In the genomic region with DNA sequence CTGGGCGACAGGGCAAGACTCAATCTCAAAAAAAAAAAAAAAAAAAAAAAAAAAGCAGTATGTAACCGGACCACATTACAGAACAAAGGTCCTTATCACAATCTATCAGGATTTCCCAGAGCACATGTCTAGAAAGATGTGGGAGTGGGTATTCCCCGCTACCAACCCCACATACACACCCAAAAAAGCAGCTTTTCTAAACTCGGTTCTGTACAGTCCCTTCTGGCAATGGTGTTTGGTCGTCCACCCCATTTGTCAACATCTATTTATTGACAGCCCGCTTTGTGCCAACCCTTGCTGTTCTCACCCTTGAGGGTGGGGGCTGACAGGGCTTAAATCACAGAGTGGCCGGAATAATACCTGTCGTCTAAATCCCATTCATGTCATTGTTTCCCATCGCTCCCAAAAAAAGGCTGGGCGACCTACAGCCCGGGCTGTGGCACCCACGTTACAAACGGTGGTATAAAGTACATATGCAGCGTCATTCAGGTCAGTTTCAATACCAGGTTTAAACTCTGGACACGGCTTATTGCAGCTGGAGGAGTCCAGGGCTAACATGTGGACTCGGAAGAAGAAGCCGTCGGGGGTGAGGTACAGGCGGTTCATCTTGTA, we compare ENCODE assay signal across 8 cellular contexts. TPM values are rescaled to one million over a fixed set of nuclear protein-coding genes. Genes with fewer than 3 reads are reported as not detected.
DNase-seq lines count a peak whose midpoint lies in the region; TF ChIP-seq lines count a peak whose summit lies in the region.

No MANE protein-coding gene starts in this region.

- peaks cover 19% of the 10 kb centered on the region for H3K27me3 Mint-ChIP-seq in T-helper 2 cell treated with Interferon-gamma antibody and Interleukin-4, amounts not matched to agents 5 μg/mL and 100 μg/mL, for 36 hours (ENCODE audit: low read depth)
- peaks cover 11% of the 10 kb centered on the region for H3K27me3 Mint-ChIP-seq in nephron (ENCODE audit: low read depth)

- peak overlapping the region; percentile 86 for H3K4me3 ChIP-seq in ectodermal cell (ENCODE audit: insufficient read depth, low read depth, low read length)

- H3K4me1 ChIP-seq in ectodermal cell (ENCODE audit: control insufficient read depth, insufficient read depth, low read length) = peaks cover 3% of the 10 kb centered on the region

- H3K27me3 ChIP-seq in ectodermal cell (ENCODE audit: control insufficient read depth, insufficient read depth, low read length, poor library complexity, severe bottlenecking) = peaks cover 31% of the 10 kb centered on the region

- no peaks in the 10 kb centered on the region for H3K9me3 Mint-ChIP-seq in T-helper 2 cell treated with Interferon-gamma antibody and Interleukin-4, amounts not matched to agents 5 μg/mL and 100 μg/mL, for 36 hours
- no peaks in the 10 kb centered on the region for H3K9me3 Mint-ChIP-seq in nephron

- WGBS in ectodermal cell, 2 experiments = 24 to 28% methylated on average over 18 to 19 of the region's 19 CpGs

- no peaks in the 10 kb centered on the region for H3K36me3 ChIP-seq in ectodermal cell (ENCODE audit: control insufficient read depth, insufficient read depth, low read length)

- H3K9me3 ChIP-seq in ectodermal cell (ENCODE audit: control insufficient read depth, low read length) = no peaks in the 10 kb centered on the region

- H3K4me1 Mint-ChIP-seq in T-helper 2 cell treated with Interferon-gamma antibody and Interleukin-4, amounts not matched to agents 5 μg/mL and 100 μg/mL, for 36 hours (ENCODE audit: low read depth) = peaks cover 30% of the 10 kb centered on the region
- peaks cover 36% of the 10 kb centered on the region for H3K4me1 Mint-ChIP-seq in nephron

- no peak overlapping the region for H3K27ac ChIP-seq in ectodermal cell (ENCODE audit: insufficient read depth, low read depth, low read length, poor library complexity, severe bottlenecking)

- no peak for TF ChIP-seq CTCF in nephron (IDR thresholded peaks at IDR 0.05; ENCODE audit: unreplicated experiment in 3 of 3)

- peak overlapping the region; percentile 85 for H3K27ac Mint-ChIP-seq in T-helper 2 cell treated with Interferon-gamma antibody and Interleukin-4, amounts not matched to agents 5 μg/mL and 100 μg/mL, for 36 hours
- peak overlapping the region; percentile 94 to 98 (median 97) for H3K27ac Mint-ChIP-seq in nephron

- H3K4me3 Mint-ChIP-seq in T-helper 2 cell treated with Interferon-gamma antibody and Interleukin-4, amounts not matched to agents 5 μg/mL and 100 μg/mL, for 36 hours = peak overlapping the region; percentile 90
- H3K4me3 Mint-ChIP-seq in nephron = peak overlapping the region; percentile 94 to 96 (median 95)

- DNase-seq in T-helper 2 cell treated with Interferon-gamma antibody and Interleukin-4, amounts not matched to agents 5 μg/mL and 100 μg/mL, for 36 hours (ENCODE audit: low spot score) = peak; percentile 27
- DNase-seq in T-helper 2 cell = no peak
- DNase-seq in OCI-M1 (lab: John Stamatoyannopoulos, UW) = peak; percentile 64
- no peak for DNase-seq in NCI-H128 (lab: John Stamatoyannopoulos, UW; ENCODE audit: unreplicated experiment)
- DNase-seq in GM19238 (ENCODE audit: insufficient read length, low spot score) = no peak
- DNase-seq in MV-4-11 (lab: John Stamatoyannopoulos, UW) = no peak

- no peaks in the 10 kb centered on the region for H3K36me3 Mint-ChIP-seq in T-helper 2 cell treated with Interferon-gamma antibody and Interleukin-4, amounts not matched to agents 5 μg/mL and 100 μg/mL, for 36 hours (ENCODE audit: low read depth)
- H3K36me3 Mint-ChIP-seq in nephron (ENCODE audit: low read depth) = no peaks in the 10 kb centered on the region

RNA-seq across cellular contexts. Expression of gene C17orf58, which starts 3.6 kb away (rescaled TPM):
- polyA plus RNA-seq in ectodermal cell (2013, experiment 1 of 4) = 18.7 TPM
- 15.8 TPM for polyA plus RNA-seq in ectodermal cell (2013, experiment 2 of 4)
- polyA plus RNA-seq in ectodermal cell (2013, experiment 3 of 4) = 20.1 TPM
- 21.4 TPM for polyA plus RNA-seq in ectodermal cell (2013, experiment 4 of 4)

RNA-seq across cellular contexts. Expression of gene KPNA2, which starts 42.9 kb away (rescaled TPM):
- polyA plus RNA-seq in ectodermal cell (2013, experiment 1 of 4) = 328 TPM
- 288 TPM for polyA plus RNA-seq in ectodermal cell (2013, experiment 2 of 4)
- 318 TPM for polyA plus RNA-seq in ectodermal cell (2013, experiment 3 of 4)
- polyA plus RNA-seq in ectodermal cell (2013, experiment 4 of 4) = 331 TPM

Comparison
In these comparisons a context has a peak if more than half of its experiments do, and no peak if none do; other contexts are left out.
1. DNase-seq: peak in T-helper 2 cell treated with Interferon-gamma antibody and Interleukin-4, amounts not matched to agents 5 μg/mL and 100 μg/mL, for 36 hours (single experiment) and OCI-M1 (single experiment); none in T-helper 2 cell (0 of 5), NCI-H128 (single experiment), GM19238 (single experiment) and MV-4-11 (single experiment).